ENCODE assay signal across 10 cellular contexts in genomic region chr1:108947871-108948525, GRCh38. TPM values are rescaled to one million over a fixed set of nuclear protein-coding genes. Genes with fewer than 3 reads are reported as not detected.
DNase-seq lines count a peak whose midpoint lies in the region; ATAC-seq and TF ChIP-seq lines count a peak whose summit lies in the region.
"Had no signal": no experiment of that assay in that cellular context is flagged by ENCODE, and none has a peak within 500 bp of the region (broad histone marks: within the 10 kb centered on the region; RNA-seq: fewer than 3 reads in every experiment).

No MANE protein-coding gene starts in this region.

- peak; percentile 57 for DNase-seq in NT2/D1 (ENCODE audit: low read depth, low spot score)
- DNase-seq in epithelial cell of esophagus (ENCODE audit: low read depth): peak; percentile 6
- no peak for DNase-seq in left lung
- DNase-seq in superior temporal gyrus (ENCODE audit: extremely low spot score): peak; percentile 63
- no peak for DNase-seq in activated CD4-positive, CD25-positive, alpha-beta regulatory T cell (lab: John Stamatoyannopoulos, UW)
- no peak for DNase-seq in activated CD4-positive, alpha-beta T cell treated with anti-CD3 and anti-CD28 coated beads, Interleukin-2, amount 10 ng/mL, durations not matched to agents 7 days and 5 days
- DNase-seq: activated gamma-delta T cell, DND-41 had no signal

- peaks cover 5% of the 10 kb centered on the region for H3K4me1 ChIP-seq in NT2/D1 (ENCODE audit: insufficient read depth, insufficient read length)
- H3K4me1 ChIP-seq in left lung: peaks cover 0 to 13% of the 10 kb centered on the region in 2 donors

- H3K27me3 Mint-ChIP-seq in activated CD4-positive, alpha-beta T cell treated with anti-CD3 and anti-CD28 coated beads, Interleukin-2, amount 10 ng/mL, durations not matched to agents 7 days and 5 days: no peaks in the 10 kb centered on the region

- H3K4me3 Mint-ChIP-seq in activated CD4-positive, alpha-beta T cell treated with anti-CD3 and anti-CD28 coated beads, Interleukin-2, amount 10 ng/mL, durations not matched to agents 7 days and 5 days: no peak overlapping the region
- H3K4me3 Mint-ChIP-seq: neural crest cell had no signal

- TF ChIP-seq CTCF in epithelial cell of esophagus (IDR thresholded peaks at IDR 0.05; ENCODE audit: insufficient read depth, low read depth, low read length, missing control alignments): no peak
- TF ChIP-seq CTCF in left lung (IDR thresholded peaks at IDR 0.05): no peak

- ATAC-seq in left lung (peak; percentile 36), GM21723 (IDR thresholded peaks at IDR 0.05; ENCODE audit: unreplicated experiment) (no peak)

- CTCF ChIA-PET in activated CD4-positive, alpha-beta T cell treated with anti-CD3 and anti-CD28 coated beads, Interleukin-2, amount 10 ng/mL, durations not matched to agents 7 days and 5 days (lab: Charles Lee): interaction anchor here (0.9 to 1.3 kb wide), 3 partner anchors 8 to 152 kb away, joined by 3 read pairs; no protein-coding TSS in a partner anchor

- peak overlapping the region in 1 of 2 donors; percentile 37 for H3K27ac ChIP-seq in left lung

- H3K27ac Mint-ChIP-seq in activated CD4-positive, alpha-beta T cell treated with anti-CD3 and anti-CD28 coated beads, Interleukin-2, amount 10 ng/mL, durations not matched to agents 7 days and 5 days: no peak overlapping the region

- no peak overlapping the region for H3K4me3 ChIP-seq in NT2/D1 (ENCODE audit: insufficient read length, low read depth)
- H3K4me3 ChIP-seq in epithelial cell of esophagus (ENCODE audit: low read length): no peak overlapping the region
- no peak overlapping the region for H3K4me3 ChIP-seq in left lung

- H3K4me1 Mint-ChIP-seq in activated CD4-positive, alpha-beta T cell treated with anti-CD3 and anti-CD28 coated beads, Interleukin-2, amount 10 ng/mL, durations not matched to agents 7 days and 5 days: peaks cover 10% of the 10 kb centered on the region

- H3K9me3 ChIP-seq in NT2/D1 (ENCODE audit: insufficient read depth, low read length): no peaks in the 10 kb centered on the region
- no peaks in the 10 kb centered on the region for H3K9me3 ChIP-seq in left lung

- POLR2A ChIA-PET in activated CD4-positive, alpha-beta T cell treated with anti-CD3 and anti-CD28 coated beads, Interleukin-2, amount 10 ng/mL, durations not matched to agents 7 days and 5 days (lab: Charles Lee): no interaction called here

- intact Hi-C loops in left lung (cut with DNase I): no loop called here

- H3K36me3 ChIP-seq in NT2/D1 (ENCODE audit: insufficient read depth, insufficient read length, low read length) (peaks cover 36% of the 10 kb centered on the region), left lung (peaks cover 0 to 45% of the 10 kb centered on the region in 2 donors)

- peaks cover 21% of the 10 kb centered on the region for H3K36me3 Mint-ChIP-seq in activated CD4-positive, alpha-beta T cell treated with anti-CD3 and anti-CD28 coated beads, Interleukin-2, amount 10 ng/mL, durations not matched to agents 7 days and 5 days (ENCODE audit: low read depth)

- no peak overlapping the region for H3K9ac ChIP-seq in NT2/D1 (ENCODE audit: insufficient read length, low read depth)

- H3K27me3 ChIP-seq in NT2/D1 (ENCODE audit: insufficient read depth, insufficient read length): no peaks in the 10 kb centered on the region
- no peaks in the 10 kb centered on the region for H3K27me3 ChIP-seq in left lung

- no peaks in the 10 kb centered on the region for H3K9me3 Mint-ChIP-seq in activated CD4-positive, alpha-beta T cell treated with anti-CD3 and anti-CD28 coated beads, Interleukin-2, amount 10 ng/mL, durations not matched to agents 7 days and 5 days
- H3K9me3 Mint-ChIP-seq: neural crest cell had no signal

RNA-seq across cellular contexts. Expression of gene CLCC1, which starts 15.3 kb away (rescaled TPM):
- 10 to 100 TPM; 35.4 to 38.0 TPM for total RNA-seq in left lung
- 10 to 100 TPM; 18.7 to 20.4 TPM for total RNA-seq in activated CD4-positive, alpha-beta T cell treated with anti-CD3 and anti-CD28 coated beads, Interleukin-2, amount 10 ng/mL, durations not matched to agents 7 days and 5 days

Comparison
In these comparisons a context has a peak if more than half of its experiments do, and no peak if none do; other contexts are left out.
1. DNase-seq: peak in NT2/D1 (single experiment), epithelial cell of esophagus (single experiment) and superior temporal gyrus (single experiment); none in left lung (0 of 2), activated CD4-positive, CD25-positive, alpha-beta regulatory T cell (0 of 4) and activated CD4-positive, alpha-beta T cell treated with anti-CD3 and anti-CD28 coated beads, Interleukin-2, amount 10 ng/mL, durations not matched to agents 7 days and 5 days (single experiment).